ENCODE assay signal across 14 cellular contexts in genomic region chr10:108757946-108758345, GRCh38.
A peak's percentile ranks its signal among the peaks of the same experiment; 100 is the strongest.
DNase-seq lines count a peak whose midpoint lies in the region; ATAC-seq and TF ChIP-seq lines count a peak whose summit lies in the region.
"Had no signal": no experiment of that assay in that cellular context is flagged by ENCODE, and none has a peak within 500 bp of the region (broad histone marks: within the 10 kb centered on the region; RNA-seq: fewer than 3 reads in every experiment).

No MANE protein-coding gene starts in this region.

- H3K9ac ChIP-seq in GM23248 (no peak overlapping the region), OCI-LY3 (ENCODE audit: low read length) (no peak overlapping the region)

- H3K27ac ChIP-seq in GM23248 (no peak overlapping the region), OCI-LY3 (ENCODE audit: low read length) (no peak overlapping the region)

- peaks cover 22% of the 10 kb centered on the region for H3K4me1 ChIP-seq in GM23248 (ENCODE audit: insufficient read depth)
- peaks cover 17% of the 10 kb centered on the region for H3K4me1 ChIP-seq in OCI-LY3 (ENCODE audit: low read length)

- no peaks in the 10 kb centered on the region for H4K20me1 ChIP-seq in GM23248 (ENCODE audit: insufficient read depth)
- no peaks in the 10 kb centered on the region for H4K20me1 ChIP-seq in OCI-LY3 (ENCODE audit: insufficient read depth, low read length)

- DNase-seq in GM23248 = peak; percentile 27
- DNase-seq in islet precursor cell = peak; percentile 78
- DNase-seq in RKO (ENCODE audit: low spot score) = no peak
- DNase-seq in effector CD4-positive, alpha-beta T cell = no peak
- DNase-seq in activated CD8-positive, alpha-beta memory T cell treated with anti-CD3 and anti-CD28 coated beads, Interleukin-2, amount 50 U/mL, for 4 hours = no peak
- DNase-seq: C1 segment of cervical spinal cord; CD4-positive, alpha-beta T cell; DMS153; DMS79 treated with DMSO at 0.1 percent for 48 hours; GF-D8 had no signal

- WGBS in GM23248 (ENCODE audit: low coverage in 1 of 2, low lambda C conversion rate in 2 of 2, missing lambda C conversion rate in 2 of 2), 2 experiments = 13 to 16% methylated on average over 1 of the region's 1 CpG

- H3K79me2 ChIP-seq in GM23248 (ENCODE audit: insufficient read depth) (no peaks in the 10 kb centered on the region), OCI-LY3 (ENCODE audit: low read length) (no peaks in the 10 kb centered on the region)

- peaks cover 12% of the 10 kb centered on the region; the same call in 1 of the 2 replicates for H3F3A ChIP-seq in GM23248 (ENCODE audit: insufficient read depth)

- H3K9me3 ChIP-seq in GM23248 (ENCODE audit: low read depth) = no peaks in the 10 kb centered on the region
- H3K9me3 ChIP-seq in OCI-LY3 (ENCODE audit: insufficient read depth, low read length) = no peaks in the 10 kb centered on the region

- H3K27me3 ChIP-seq in GM23248 (replicated peaks; ENCODE audit: insufficient read depth) (no peaks in the 10 kb centered on the region), OCI-LY3 (ENCODE audit: low read depth, low read length) (no peaks in the 10 kb centered on the region)

- H2AFZ ChIP-seq in GM23248 (no peak overlapping the region), OCI-LY3 (ENCODE audit: low read depth, low read length) (no peak overlapping the region)

- H3K36me3 ChIP-seq in GM23248 (ENCODE audit: low read depth) (no peaks in the 10 kb centered on the region), OCI-LY3 (replicated peaks; ENCODE audit: low read depth, low read length) (no peaks in the 10 kb centered on the region)

- TF ChIP-seq CTCF in OCI-LY3 (IDR thresholded peaks at IDR 0.05; ENCODE audit: low read depth, low read length) = no peak

- H3K4me3 ChIP-seq in GM23248 = no peak overlapping the region
- no peak overlapping the region for H3K4me3 ChIP-seq in OCI-LY3 (ENCODE audit: low read length)

- ATAC-seq in GM18868 (IDR thresholded peaks at IDR 0.05; ENCODE audit: unreplicated experiment) = no peak
- ATAC-seq: HCT116, HepG2 had no signal

- in situ Hi-C loops in GM23248 (cut with MboI) = no loop called here

- H3K4me2 ChIP-seq in GM23248 (ENCODE audit: unreplicated experiment) (no peak overlapping the region), OCI-LY3 (ENCODE audit: low read length) (0 out of 2 replicates have a peak overlapping the region, but pooled peaks have one; percentile 10)

- H3K9me2 ChIP-seq in GM23248 (ENCODE audit: insufficient read depth) = no peaks in the 10 kb centered on the region

Comparison
In these comparisons a context has a peak if more than half of its experiments do, and no peak if none do; other contexts are left out.
1. DNase-seq: peak in GM23248 (single experiment) and islet precursor cell (single experiment); none in RKO (single experiment), effector CD4-positive, alpha-beta T cell (single experiment) and activated CD8-positive, alpha-beta memory T cell treated with anti-CD3 and anti-CD28 coated beads, Interleukin-2, amount 50 U/mL, for 4 hours (single experiment).